In genomic region chr2:84301717-84302116, GRCh38 we compare ENCODE assay signal across 23 cellular contexts.
"Had no signal": no experiment of that assay in that cellular context is flagged by ENCODE, and none has a peak within 500 bp of the region (broad histone marks: within the 10 kb centered on the region; RNA-seq: fewer than 3 reads in every experiment).

No MANE protein-coding gene starts in this region.

- H3K4me3 Mint-ChIP-seq: activated B cell treated with CpG ODN at 0.5 μM for 24 hours; activated CD4-positive, alpha-beta T cell treated with anti-CD3 and anti-CD28 coated beads, Interleukin-2, amount 10 ng/mL, durations not matched to agents 24 days and 14 days; activated CD8-positive, alpha-beta memory T cell treated with anti-CD3 and anti-CD28 coated beads, Interleukin-2, amount 10 ng/mL, durations not matched to agents 7 days and 5 days; activated naive CD4-positive, alpha-beta T cell treated with anti-CD3 and anti-CD28 coated beads, Interleukin-2, amount 50 U/mL, for 24 hours; activated T-cell treated with anti-CD3 and anti-CD28 coated beads, Interleukin-2, amount 50 U/mL, for 24 hours; activated T-helper 1 cell treated with anti-CD3 and anti-CD28 coated beads, Interleukin-12 subunit alpha, Interleukin-12 subunit beta, Interleukin-2, Interleukin-4 antibody, amounts not matched to agents 30 ng/mL and 10 ng/mL and 1 ng/mL, durations not matched to agents 14 hours and 24 hours and 36 hours had no signal

- ATAC-seq: activated CD8-positive, alpha-beta memory T cell treated with anti-CD3 and anti-CD28 coated beads, Interleukin-2, amount 10 ng/mL, durations not matched to agents 7 days and 5 days had no signal

- H3K27ac ChIP-seq: breast epithelium, KMS-11 had no signal

- H3K9me3 Mint-ChIP-seq: activated CD4-positive, alpha-beta T cell treated with anti-CD3 and anti-CD28 coated beads, Interleukin-2, amount 10 ng/mL, durations not matched to agents 24 days and 14 days; activated T-helper 1 cell treated with anti-CD3 and anti-CD28 coated beads, Interleukin-12 subunit alpha, Interleukin-12 subunit beta, Interleukin-2, Interleukin-4 antibody, amounts not matched to agents 30 ng/mL and 10 ng/mL and 1 ng/mL, durations not matched to agents 14 hours and 24 hours and 36 hours had no signal

- H3K4me1 ChIP-seq: breast epithelium had no signal

- H3K36me3 ChIP-seq: breast epithelium had no signal

- H3K27me3 Mint-ChIP-seq: activated CD4-positive, alpha-beta T cell treated with anti-CD3 and anti-CD28 coated beads, Interleukin-2, amount 10 ng/mL, durations not matched to agents 24 days and 14 days; activated CD8-positive, alpha-beta memory T cell treated with anti-CD3 and anti-CD28 coated beads, Interleukin-2, amount 10 ng/mL, durations not matched to agents 7 days and 5 days had no signal

- H3K4me1 Mint-ChIP-seq: activated B cell treated with CpG ODN at 0.5 μM for 24 hours; activated CD4-positive, alpha-beta T cell treated with anti-CD3 and anti-CD28 coated beads, Interleukin-2, amount 10 ng/mL, durations not matched to agents 24 days and 14 days; activated CD8-positive, alpha-beta memory T cell treated with anti-CD3 and anti-CD28 coated beads, Interleukin-2, amount 10 ng/mL, durations not matched to agents 7 days and 5 days; activated naive CD4-positive, alpha-beta T cell treated with anti-CD3 and anti-CD28 coated beads, Interleukin-2, amount 50 U/mL, for 24 hours had no signal

- DNase-seq: activated B cell treated with CpG ODN at 0.5 μM for 24 hours; activated CD4-positive, alpha-beta T cell treated with anti-CD3 and anti-CD28 coated beads for 1 hour; activated CD4-positive, alpha-beta T cell treated with anti-CD3 and anti-CD28 coated beads, Interleukin-2, amount 10 ng/mL, durations not matched to agents 24 days and 14 days; activated CD4-positive, alpha-beta T cell treated with anti-CD3 and anti-CD28 coated beads, Interleukin-2, amount 50 U/mL, for 48 hours; activated CD8-positive, alpha-beta memory T cell treated with anti-CD3 and anti-CD28 coated beads, Interleukin-2, amount 10 ng/mL, durations not matched to agents 7 days and 5 days; activated effector memory CD4-positive, alpha-beta T cell treated with Interleukin-2 at 50 U/mL for 16 hours; activated naive CD4-positive, alpha-beta T cell; activated T-cell treated with anti-CD3 and anti-CD28 coated beads, Interleukin-2, amount 50 U/mL, for 24 hours; aorta; caudate nucleus; NCI-H1092; NCI-H1417 treated with DMSO at 0.1 percent for 48 hours; NCI-H187; NCI-H2081; NCI-H510A treated with DMSO at 0.1 percent for 48 hours; NCI-H748 treated with DMSO at 0.1 percent for 48 hours; SIG-M5; T-helper 2 cell; T1000 had no signal

- H3K27me3 ChIP-seq: breast epithelium had no signal

- H3K27ac Mint-ChIP-seq: activated B cell treated with CpG ODN at 0.5 μM for 24 hours; activated CD4-positive, alpha-beta T cell treated with anti-CD3 and anti-CD28 coated beads, Interleukin-2, amount 10 ng/mL, durations not matched to agents 24 days and 14 days; activated CD8-positive, alpha-beta memory T cell treated with anti-CD3 and anti-CD28 coated beads, Interleukin-2, amount 10 ng/mL, durations not matched to agents 7 days and 5 days; activated naive CD4-positive, alpha-beta T cell treated with anti-CD3 and anti-CD28 coated beads, Interleukin-2, amount 50 U/mL, for 24 hours; activated T-cell treated with anti-CD3 and anti-CD28 coated beads, Interleukin-2, amount 50 U/mL, for 24 hours; activated T-helper 1 cell treated with anti-CD3 and anti-CD28 coated beads, Interleukin-12 subunit alpha, Interleukin-12 subunit beta, Interleukin-2, Interleukin-4 antibody, amounts not matched to agents 30 ng/mL and 10 ng/mL and 1 ng/mL, durations not matched to agents 14 hours and 24 hours and 36 hours had no signal

- H3K36me3 Mint-ChIP-seq: activated CD8-positive, alpha-beta memory T cell treated with anti-CD3 and anti-CD28 coated beads, Interleukin-2, amount 10 ng/mL, durations not matched to agents 7 days and 5 days; activated naive CD4-positive, alpha-beta T cell treated with anti-CD3 and anti-CD28 coated beads, Interleukin-2, amount 50 U/mL, for 24 hours had no signal

- H3K4me3 ChIP-seq: breast epithelium had no signal
